Comparison of ENCODE assay signal across 22 cellular contexts in the genomic region with DNA sequence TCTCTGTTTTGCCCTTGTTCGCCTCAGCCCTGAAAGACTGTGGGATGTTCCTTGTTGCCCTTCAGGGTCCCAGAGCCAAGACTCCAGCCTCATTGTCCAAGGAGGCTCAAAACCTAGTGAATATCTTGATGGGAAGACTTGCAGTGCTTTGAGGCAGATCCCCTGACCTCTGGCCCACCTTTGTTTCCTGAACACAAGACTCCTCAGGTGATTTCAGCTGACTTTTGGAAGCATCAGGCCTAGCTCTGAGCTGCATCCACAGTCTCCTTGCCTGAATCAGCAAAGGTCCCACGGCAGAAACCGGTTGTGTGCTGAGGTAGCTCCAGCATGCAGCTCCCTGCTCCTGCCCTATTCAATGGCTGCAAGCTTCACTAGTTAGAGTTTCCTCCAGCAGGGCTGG.
DNase-seq lines count a peak whose midpoint lies in the region; ATAC-seq and TF ChIP-seq lines count a peak whose summit lies in the region.
"Had no signal": no experiment of that assay in that cellular context is flagged by ENCODE, and none has a peak within 500 bp of the region (broad histone marks: within the 10 kb centered on the region; RNA-seq: fewer than 3 reads in every experiment).

No MANE protein-coding gene starts in this region.

- WGBS in gastroesophageal sphincter (ENCODE audit: low coverage in 1 of 2), 2 donors = 92 to 96% methylated on average over 1 to 3 of the region's 3 CpGs

- H3K9ac ChIP-seq in DND-41 (ENCODE audit: low read depth, low read length) = no peak overlapping the region
- H3K9ac ChIP-seq: BLaER1 treated with 17β-estradiol and CSF1 and Interleukin-3, amounts not matched to agents 10 nM and 100 nM had no signal

- H3K79me2 ChIP-seq in DND-41 (ENCODE audit: insufficient read depth, low read length) = no peaks in the 10 kb centered on the region

- H3K4me3 ChIP-seq in DND-41 (ENCODE audit: low read depth in 1 of 2, low read length in 2 of 2) (no peak overlapping the region), H7 (ENCODE audit: insufficient read depth, low read depth, low read length) (no peak overlapping the region), coronary artery (no peak overlapping the region), gastroesophageal sphincter (no peak overlapping the region)
- H3K4me3 ChIP-seq: BLaER1 treated with 17β-estradiol and CSF1 and Interleukin-3, amounts not matched to agents 10 nM and 100 nM; GM12878; Peyer's patch; SJCRH30 had no signal

- DNase-seq in DND-41 = peak; percentile 1
- DNase-seq in H7 = peak; percentile 25
- peak; percentile 41 for DNase-seq in coronary artery (ENCODE audit: low spot score)
- DNase-seq in left lobe of liver (ENCODE audit: low spot score) = peak; percentile 12
- no peak for DNase-seq in superior temporal gyrus (ENCODE audit: extremely low spot score)
- DNase-seq in omental fat pad (ENCODE audit: low spot score) = no peak
- DNase-seq: CD4-positive, alpha-beta memory T cell; DMS 273 treated with DMSO at 0.1 percent for 48 hours; DMS79 treated with DMSO at 0.1 percent for 48 hours; Karpas-422; NCI-H1694; NCI-H2081; NCI-H2171; NCI-H345; NCI-H774; Peyer's patch; SJCRH30 had no signal

- H3K9me3 ChIP-seq in DND-41 (ENCODE audit: insufficient read depth, low read length, severe bottlenecking) (no peaks in the 10 kb centered on the region), gastroesophageal sphincter (no peaks in the 10 kb centered on the region)
- H3K9me3 ChIP-seq: BLaER1 treated with 17β-estradiol and CSF1 and Interleukin-3, amounts not matched to agents 10 nM and 100 nM; Caco-2; Peyer's patch; SJCRH30 had no signal

- no peaks in the 10 kb centered on the region for H4K20me1 ChIP-seq in DND-41 (ENCODE audit: insufficient read depth, low read length)

- no peak overlapping the region for H3K4me2 ChIP-seq in DND-41 (ENCODE audit: insufficient read depth, low read length)
- H3K4me2 ChIP-seq: BLaER1 treated with 17β-estradiol and CSF1 and Interleukin-3, amounts not matched to agents 10 nM and 100 nM had no signal

- H2AFZ ChIP-seq in DND-41 (ENCODE audit: low read depth, low read length) = no peak overlapping the region

- H3K27ac ChIP-seq in DND-41 (ENCODE audit: low read length) (no peak overlapping the region), coronary artery (no peak overlapping the region), gastroesophageal sphincter (no peak overlapping the region)
- H3K27ac ChIP-seq: BLaER1 treated with 17β-estradiol and CSF1 and Interleukin-3, amounts not matched to agents 10 nM and 100 nM; Peyer's patch; SJCRH30 had no signal

- TF ChIP-seq CTCF in DND-41 (IDR thresholded peaks at IDR 0.05; ENCODE audit: borderline replicate concordance, extremely low read depth, low read length, poor library complexity, severe bottlenecking) (no peak), coronary artery (IDR thresholded peaks at IDR 0.05) (no peak), gastroesophageal sphincter (IDR thresholded peaks at IDR 0.05) (no peak), omental fat pad (IDR thresholded peaks at IDR 0.05) (no peak)

- ATAC-seq in DND-41 (ENCODE audit: insufficient read depth, low read depth) (no peak), left lobe of liver (no peak), gastroesophageal sphincter (no peak), omental fat pad (ENCODE audit: low FRiP score) (no peak)
- ATAC-seq: GM12878, HCT116 had no signal

- H3K36me3 ChIP-seq in DND-41 (ENCODE audit: insufficient read depth, low read length) (no peaks in the 10 kb centered on the region), H7 (replicated peaks; ENCODE audit: control insufficient read depth, insufficient read depth, low read length) (no peaks in the 10 kb centered on the region), gastroesophageal sphincter (no peaks in the 10 kb centered on the region)
- H3K36me3 ChIP-seq: BLaER1 treated with 17β-estradiol and CSF1 and Interleukin-3, amounts not matched to agents 10 nM and 100 nM; Peyer's patch; SJCRH30 had no signal

- H3K27me3 ChIP-seq in DND-41 (ENCODE audit: insufficient read depth, low read length, poor library complexity) (no peaks in the 10 kb centered on the region), H7 (ENCODE audit: control insufficient read depth, insufficient read depth, low read length) (no peaks in the 10 kb centered on the region; the same call in 1 of the 2 replicates), gastroesophageal sphincter (peaks cover 7% of the 10 kb centered on the region)
- H3K27me3 ChIP-seq: Peyer's patch had no signal

- TF ChIP-seq EP300 in gastroesophageal sphincter (IDR thresholded peaks at IDR 0.05) = no peak

- H3K4me1 ChIP-seq in DND-41 (ENCODE audit: insufficient read depth, low read length) (no peaks in the 10 kb centered on the region), gastroesophageal sphincter (no peaks in the 10 kb centered on the region)
- H3K4me1 ChIP-seq: BLaER1 treated with 17β-estradiol and CSF1 and Interleukin-3, amounts not matched to agents 10 nM and 100 nM; Caco-2; Peyer's patch; SJCRH30 had no signal

- TF ChIP-seq POLR2A in gastroesophageal sphincter (IDR thresholded peaks at IDR 0.05) = no peak

Comparison
In these comparisons a context has a peak if more than half of its experiments do, and no peak if none do; other contexts are left out.
1. DNase-seq: peak in DND-41 (single experiment), H7 (single experiment), coronary artery (single experiment) and left lobe of liver (single experiment); none in superior temporal gyrus (single experiment) and omental fat pad (single experiment).